ENCODE assay signal across 8 cellular contexts in the genomic region with DNA sequence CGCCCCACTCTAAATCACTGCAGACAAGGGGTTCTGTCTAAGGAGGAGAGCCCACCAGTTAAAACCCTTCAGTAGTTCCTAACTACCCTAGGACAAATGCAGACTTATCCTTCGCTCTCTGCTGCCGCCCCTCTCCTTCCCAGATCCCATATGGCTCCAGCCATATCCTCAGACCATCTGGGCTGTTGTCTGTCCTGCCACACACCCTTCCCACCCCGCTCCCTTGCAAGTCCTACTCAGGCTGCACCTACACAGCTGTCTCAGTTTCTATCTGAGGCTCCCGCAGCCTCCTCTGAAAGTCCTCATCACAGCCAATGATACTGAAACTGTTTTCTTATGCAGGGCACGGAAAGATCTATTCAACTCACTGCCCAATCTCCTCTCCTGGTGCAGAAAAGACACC.
A peak's percentile ranks its signal among the peaks of the same experiment; 100 is the strongest.
DNase-seq lines count a peak whose midpoint lies in the region; ATAC-seq and TF ChIP-seq lines count a peak whose summit lies in the region.

No MANE protein-coding gene starts in this region.

- H3K9ac ChIP-seq in iPS-18a (ENCODE audit: low read length), result no peak overlapping the region

- ATAC-seq in GM21576 (IDR thresholded peaks at IDR 0.05; ENCODE audit: unreplicated experiment), result peak; percentile 47

- TF ChIP-seq CTCF in GM10266 (IDR thresholded peaks at IDR 0.05; ENCODE audit: control insufficient read depth, insufficient read depth, low read depth, missing control alignments), result no peak

- no peak overlapping the region for H3K27ac ChIP-seq in iPS-18a (ENCODE audit: low read length)

- no peaks in the 10 kb centered on the region for H3K9me3 ChIP-seq in iPS-18a (ENCODE audit: control insufficient read depth, low read depth, low read length)

- DNase-seq in GM10266 (ENCODE audit: extremely low spot score) (peak; percentile 82), NCI-H524 treated with DMSO at 0.1 percent for 48 hours (lab: John Stamatoyannopoulos, UW) (peak; percentile 75), DMS153 (lab: John Stamatoyannopoulos, UW) (no peak), NCI-H526 treated with DMSO at 0.1 percent for 48 hours (lab: John Stamatoyannopoulos, UW) (no peak), AG08396 (ENCODE audit: low spot score) (no peak), NCI-H446 treated with DMSO at 0.1 percent for 48 hours (lab: John Stamatoyannopoulos, UW) (no peak)

- H3K4me3 ChIP-seq in iPS-18a (ENCODE audit: low read length), result peak overlapping the region; percentile 76

- no peaks in the 10 kb centered on the region for H3K27me3 ChIP-seq in iPS-18a (ENCODE audit: control insufficient read depth, insufficient read depth, low read length)

- H3K36me3 ChIP-seq in iPS-18a (ENCODE audit: control insufficient read depth, low read depth, low read length), result peaks cover 26% of the 10 kb centered on the region

- H3K4me1 ChIP-seq in iPS-18a (ENCODE audit: control insufficient read depth, low read depth, low read length), result no peaks in the 10 kb centered on the region

Comparison
In these comparisons a context has a peak if more than half of its experiments do, and no peak if none do; other contexts are left out.
1. DNase-seq: peak in GM10266 (single experiment) and NCI-H524 treated with DMSO at 0.1 percent for 48 hours (single experiment); none in DMS153 (single experiment), NCI-H526 treated with DMSO at 0.1 percent for 48 hours (single experiment), AG08396 (single experiment) and NCI-H446 treated with DMSO at 0.1 percent for 48 hours (single experiment).